ENCODE assay signal across 28 cellular contexts in the genomic region with DNA sequence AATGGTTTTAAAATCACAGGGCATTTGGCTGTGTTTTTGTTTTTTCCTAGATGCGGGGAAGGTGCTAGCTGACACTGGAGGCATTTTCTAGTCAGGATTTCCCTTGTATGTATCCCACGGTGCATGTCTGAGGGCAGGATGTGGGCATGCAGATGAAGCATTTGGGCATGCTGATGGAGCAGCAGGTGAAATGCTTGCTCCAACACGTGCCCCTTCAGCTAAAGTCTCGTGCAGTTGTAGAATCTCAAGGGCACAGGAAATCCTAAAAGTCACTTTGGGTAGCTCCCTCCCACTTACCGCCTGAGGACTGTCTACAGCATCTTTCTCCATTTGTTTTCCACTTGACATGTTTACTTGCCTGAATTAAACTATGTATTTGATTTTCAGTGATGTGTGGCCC.
"Had no signal": no experiment of that assay in that cellular context is flagged by ENCODE, and none has a peak within 500 bp of the region (broad histone marks: within the 10 kb centered on the region; RNA-seq: fewer than 3 reads in every experiment).

No MANE protein-coding gene starts in this region.

- H3K27ac ChIP-seq: adrenal gland, breast epithelium, coronary artery, Peyer's patch, RWPE1 had no signal

- H3K27ac Mint-ChIP-seq: activated CD8-positive, alpha-beta T cell treated with anti-CD3 and anti-CD28 coated beads, Interleukin-2, amount 10 ng/mL, durations not matched to agents 7 days and 5 days; activated naive CD8-positive, alpha-beta T cell treated with anti-CD3 and anti-CD28 coated beads, Interleukin-2, amount 10 ng/mL, durations not matched to agents 7 days and 5 days; activated T-helper 17 cell treated with anti-CD3 and anti-CD28 coated beads, Interleukin-2, amount 50 U/mL, for 72 hours; T-helper 1 cell treated with Interleukin-12 subunit alpha and Interleukin-12 subunit beta and Interleukin-4 antibody, amounts not matched to agents 30 μg/mL and 1 μg/mL, for 36 hours; WTC11 had no signal

- H3K4me1 Mint-ChIP-seq: activated naive CD8-positive, alpha-beta T cell treated with anti-CD3 and anti-CD28 coated beads, Interleukin-2, amount 10 ng/mL, durations not matched to agents 7 days and 5 days; activated T-helper 17 cell treated with anti-CD3 and anti-CD28 coated beads, Interleukin-2, amount 50 U/mL, for 72 hours; WTC11 had no signal

- H3K9me3 Mint-ChIP-seq: activated naive CD8-positive, alpha-beta T cell treated with anti-CD3 and anti-CD28 coated beads, Interleukin-2, amount 10 ng/mL, durations not matched to agents 7 days and 5 days; activated T-helper 17 cell treated with anti-CD3 and anti-CD28 coated beads, Interleukin-2, amount 50 U/mL, for 72 hours; T-helper 1 cell treated with Interleukin-12 subunit alpha and Interleukin-12 subunit beta and Interleukin-4 antibody, amounts not matched to agents 30 μg/mL and 1 μg/mL, for 36 hours had no signal

- H3K27me3 ChIP-seq: Peyer's patch had no signal

- DNase-seq: activated CD4-positive, alpha-beta T cell treated with anti-CD3 and anti-CD28 coated beads for 48 hours; activated CD4-positive, alpha-beta T cell treated with anti-CD3 and anti-CD28 coated beads, Interleukin-2, amount 50 U/mL, for 4 hours; activated CD4-positive, CD25-positive, alpha-beta regulatory T cell treated with anti-CD3 and anti-CD28 coated beads, Interleukin-2, amount 50 U/mL, for 72 hours; activated CD8-positive, alpha-beta T cell treated with anti-CD3 and anti-CD28 coated beads, Interleukin-2, amount 10 ng/mL, durations not matched to agents 7 days and 5 days; activated gamma-delta T cell; activated naive CD4-positive, alpha-beta T cell treated with anti-CD3 and anti-CD28 coated beads, Interleukin-2, amount 50 U/mL, for 16 hours; activated naive CD8-positive, alpha-beta T cell treated with anti-CD3 and anti-CD28 coated beads, Interleukin-2, amount 10 ng/mL, durations not matched to agents 7 days and 5 days; activated T-cell treated with anti-CD3 and anti-CD28 coated beads for 4 hours; activated T-cell treated with anti-CD3 and anti-CD28 coated beads, Interleukin-2, amount 50 U/mL, for 48 hours; adrenal gland; anterior cingulate cortex; central memory CD4-positive, alpha-beta T cell; KG1; NCI-H1092; NCI-H2081; NCI-H2171; NCI-H2227 treated with DMSO at 0.1 percent for 48 hours; NCI-H510A treated with DMSO at 0.1 percent for 48 hours; NCI-H69; Peyer's patch; SHP77; T-helper 9 cell had no signal

- H3K36me3 Mint-ChIP-seq: activated naive CD8-positive, alpha-beta T cell treated with anti-CD3 and anti-CD28 coated beads, Interleukin-2, amount 10 ng/mL, durations not matched to agents 7 days and 5 days; WTC11 had no signal

- H3K9me3 ChIP-seq: adrenal gland, breast epithelium, Peyer's patch had no signal

- H3K36me3 ChIP-seq: adrenal gland, breast epithelium, Peyer's patch had no signal

- H3K4me1 ChIP-seq: adrenal gland, breast epithelium, Peyer's patch had no signal

- H3K27me3 Mint-ChIP-seq: activated naive CD8-positive, alpha-beta T cell treated with anti-CD3 and anti-CD28 coated beads, Interleukin-2, amount 10 ng/mL, durations not matched to agents 7 days and 5 days had no signal

- ATAC-seq: activated CD8-positive, alpha-beta T cell treated with anti-CD3 and anti-CD28 coated beads, Interleukin-2, amount 10 ng/mL, durations not matched to agents 7 days and 5 days; activated T-helper 17 cell treated with anti-CD3 and anti-CD28 coated beads, Interleukin-2, amount 50 U/mL, for 72 hours; WTC11 had no signal

- H3K4me3 Mint-ChIP-seq: activated CD8-positive, alpha-beta T cell treated with anti-CD3 and anti-CD28 coated beads, Interleukin-2, amount 10 ng/mL, durations not matched to agents 7 days and 5 days; activated naive CD8-positive, alpha-beta T cell treated with anti-CD3 and anti-CD28 coated beads, Interleukin-2, amount 10 ng/mL, durations not matched to agents 7 days and 5 days; activated T-helper 17 cell treated with anti-CD3 and anti-CD28 coated beads, Interleukin-2, amount 50 U/mL, for 72 hours; T-helper 1 cell treated with Interleukin-12 subunit alpha and Interleukin-12 subunit beta and Interleukin-4 antibody, amounts not matched to agents 30 μg/mL and 1 μg/mL, for 36 hours; WTC11 had no signal

- H3K4me3 ChIP-seq: adrenal gland, breast epithelium, coronary artery, Peyer's patch had no signal
